19 cellular contexts compared by ENCODE assay signal in genomic region chr18:2848879-2849254, GRCh38. TPM values are rescaled to one million over a fixed set of nuclear protein-coding genes. Genes with fewer than 3 reads are reported as not detected.
A peak's percentile ranks its signal among the peaks of the same experiment; 100 is the strongest.
DNase-seq lines count a peak whose midpoint lies in the region; ATAC-seq and TF ChIP-seq lines count a peak whose summit lies in the region.
"Had no signal": no experiment of that assay in that cellular context is flagged by ENCODE, and none has a peak within 500 bp of the region (broad histone marks: within the 10 kb centered on the region; RNA-seq: fewer than 3 reads in every experiment).

No MANE protein-coding gene starts in this region.

- H3K23ac ChIP-seq in mesenchymal stem cell (ENCODE audit: low read length in 2 of 2) = no peak overlapping the region

- H3K27me3 ChIP-seq in ascending aorta = no peaks in the 10 kb centered on the region
- peaks cover 0 to 36% of the 10 kb centered on the region in 2 experiments for H3K27me3 ChIP-seq in mesenchymal stem cell (ENCODE audit: control insufficient read depth in 1 of 2, insufficient read depth in 1 of 2, low read length in 2 of 2)
- H3K27me3 ChIP-seq in esophagus squamous epithelium = peaks cover 0 to 75% (median 6%) of the 10 kb centered on the region in 4 donors
- H3K27me3 ChIP-seq: ovary had no signal

- peak overlapping the region; percentile 85 for H3K9ac ChIP-seq in mesenchymal stem cell (ENCODE audit: low read length)

- H3K79me1 ChIP-seq in mesenchymal stem cell (replicated peaks; ENCODE audit: low read length, poor library complexity, severe bottlenecking) = no peaks in the 10 kb centered on the region

- H3K4ac ChIP-seq in mesenchymal stem cell (ENCODE audit: low read depth in 1 of 2, low read length in 2 of 2) = no peak overlapping the region

- TF ChIP-seq CTCF in natural killer cell (IDR thresholded peaks at IDR 0.05) (no peak), ascending aorta (IDR thresholded peaks at IDR 0.05) (no peak), esophagus squamous epithelium (IDR thresholded peaks at IDR 0.05) (no peak)

- H3K36me3 ChIP-seq in ascending aorta = no peaks in the 10 kb centered on the region
- no peaks in the 10 kb centered on the region for H3K36me3 ChIP-seq in mesenchymal stem cell (ENCODE audit: control insufficient read depth in 1 of 2, insufficient read depth in 2 of 2, low read depth in 1 of 2, low read length in 2 of 2)
- H3K36me3 ChIP-seq in esophagus squamous epithelium = no peaks in the 10 kb centered on the region
- H3K36me3 ChIP-seq: ovary, Peyer's patch had no signal

- peaks cover 30 to 50% of the 10 kb centered on the region in 2 donors for H3K27me3 Mint-ChIP-seq in natural killer cell treated with Interleukin-12 subunit alpha and Interleukin-12 subunit beta and Interleukin-15 and Interleukin-18, amount 100 ng/mL, for 72 hours
- peaks cover 50 to 55% of the 10 kb centered on the region in 2 donors for H3K27me3 Mint-ChIP-seq in natural killer cell (ENCODE audit: low read depth in 2 of 2)

- intact Hi-C loops in natural killer cell (cut with micrococcal nuclease) (no loop called here), ascending aorta (cut with DNase I) (no loop called here), esophagus squamous epithelium (cut with DNase I) (no loop called here), cardiac septum (cut with DNase I) (no loop called here)

- H3K27ac ChIP-seq in ascending aorta (peak overlapping the region; percentile 23 to 86), mesenchymal stem cell (ENCODE audit: low read length, poor library complexity, severe bottlenecking) (no peak overlapping the region), esophagus squamous epithelium (peak overlapping the region in 2 of 4 donors; percentile 16 to 85)

- H3K36me3 Mint-ChIP-seq in natural killer cell treated with Interleukin-12 subunit alpha and Interleukin-12 subunit beta and Interleukin-15 and Interleukin-18, amount 100 ng/mL, for 72 hours = no peaks in the 10 kb centered on the region
- H3K36me3 Mint-ChIP-seq in natural killer cell = no peaks in the 10 kb centered on the region
- H3K36me3 Mint-ChIP-seq: type B pancreatic cell had no signal

- no peak overlapping the region for H2BK15ac ChIP-seq in mesenchymal stem cell (ENCODE audit: low read depth, poor library complexity, severe bottlenecking)

- no peak for ATAC-seq in natural killer cell treated with Interleukin-12 subunit alpha and Interleukin-12 subunit beta and Interleukin-15 and Interleukin-18, amount 100 ng/mL, for 72 hours
- ATAC-seq in natural killer cell (no peak), GM19023 (IDR thresholded peaks at IDR 0.05; ENCODE audit: unreplicated experiment) (no peak), HG02884 (IDR thresholded peaks at IDR 0.05; ENCODE audit: unreplicated experiment) (no peak)

- no peak overlapping the region for H2BK120ac ChIP-seq in mesenchymal stem cell (ENCODE audit: low read depth, low read length)

- H3K4me3 ChIP-seq in ascending aorta (no peak overlapping the region), mesenchymal stem cell (ENCODE audit: insufficient read depth in 1 of 2, low read depth in 1 of 2, low read length in 2 of 2) (peak overlapping the region in 1 of 2 experiments; percentile 80), esophagus squamous epithelium (peak overlapping the region in 1 of 4 donors; percentile 62)
- H3K4me3 ChIP-seq: lung had no signal

- no peaks in the 10 kb centered on the region for H3K9me3 Mint-ChIP-seq in natural killer cell treated with Interleukin-12 subunit alpha and Interleukin-12 subunit beta and Interleukin-15 and Interleukin-18, amount 100 ng/mL, for 72 hours
- H3K9me3 Mint-ChIP-seq in natural killer cell = no peaks in the 10 kb centered on the region
- H3K9me3 Mint-ChIP-seq: type B pancreatic cell had no signal

- DNase-seq in natural killer cell treated with Interleukin-12 subunit alpha and Interleukin-12 subunit beta and Interleukin-15 and Interleukin-18, amount 100 ng/mL, for 72 hours (ENCODE audit: low spot score) = no peak
- no peak for DNase-seq in natural killer cell
- no peak for DNase-seq in ascending aorta (ENCODE audit: low spot score in 2 of 2)
- DNase-seq in mesenchymal stem cell = no peak
- no peak for DNase-seq in esophagus squamous epithelium (lab: John Stamatoyannopoulos, UW)
- no peak for DNase-seq in cardiac septum (ENCODE audit: low spot score)
- DNase-seq: activated CD4-positive, alpha-beta T cell treated with anti-CD3 and anti-CD28 coated beads for 48 hours; activated gamma-delta T cell treated with Interleukin-2 at 50 U/mL for 16 hours; AML-193; caudate nucleus; hypothalamus; NCI-H1105 treated with DMSO at 0.1 percent for 48 hours; NCI-H526; ovary; Peyer's patch had no signal

- H4K8ac ChIP-seq in mesenchymal stem cell (ENCODE audit: low read length) = no peak overlapping the region

- no peak overlapping the region for H2BK5ac ChIP-seq in mesenchymal stem cell (ENCODE audit: low read depth, low read length, poor library complexity, severe bottlenecking)

- H2AFZ ChIP-seq in mesenchymal stem cell (ENCODE audit: low read depth, low read length) = no peak overlapping the region

- no peak for TF ChIP-seq POLR2A in esophagus squamous epithelium (IDR thresholded peaks at IDR 0.05)

- H3K4me3 Mint-ChIP-seq in natural killer cell treated with Interleukin-12 subunit alpha and Interleukin-12 subunit beta and Interleukin-15 and Interleukin-18, amount 100 ng/mL, for 72 hours = peak overlapping the region; percentile 86
- no peak overlapping the region for H3K4me3 Mint-ChIP-seq in natural killer cell

- peaks cover 19 to 32% of the 10 kb centered on the region in 2 donors for H3K4me1 Mint-ChIP-seq in natural killer cell treated with Interleukin-12 subunit alpha and Interleukin-12 subunit beta and Interleukin-15 and Interleukin-18, amount 100 ng/mL, for 72 hours (ENCODE audit: low read depth in 2 of 2)
- peaks cover 20 to 28% of the 10 kb centered on the region in 2 donors for H3K4me1 Mint-ChIP-seq in natural killer cell

- no peak overlapping the region for H3K4me2 ChIP-seq in mesenchymal stem cell (ENCODE audit: low read length, poor library complexity, severe bottlenecking)

- H4K91ac ChIP-seq in mesenchymal stem cell (ENCODE audit: low read length) = no peak overlapping the region

- 75% methylated on average over 4 of the region's 7 CpGs for WGBS in mesenchymal stem cell
- WGBS in esophagus squamous epithelium, 2 donors = 31 to 37% methylated on average over 7 of the region's 7 CpGs

- no peak overlapping the region for H3K14ac ChIP-seq in mesenchymal stem cell (ENCODE audit: low read length in 2 of 2)

- no peak overlapping the region for H3K27ac Mint-ChIP-seq in natural killer cell treated with Interleukin-12 subunit alpha and Interleukin-12 subunit beta and Interleukin-15 and Interleukin-18, amount 100 ng/mL, for 72 hours
- H3K27ac Mint-ChIP-seq in natural killer cell = no peak overlapping the region
- H3K27ac Mint-ChIP-seq: type B pancreatic cell had no signal

- H2BK12ac ChIP-seq in mesenchymal stem cell (ENCODE audit: low read length in 2 of 2) = no peak overlapping the region

- no peak overlapping the region for H2AK5ac ChIP-seq in mesenchymal stem cell (ENCODE audit: low read length, severe bottlenecking)

- H3K9me3 ChIP-seq in ascending aorta (no peaks in the 10 kb centered on the region), mesenchymal stem cell (ENCODE audit: control insufficient read depth, low read length) (no peaks in the 10 kb centered on the region), esophagus squamous epithelium (no peaks in the 10 kb centered on the region)
- H3K9me3 ChIP-seq: ovary, Peyer's patch had no signal

- H3K18ac ChIP-seq in mesenchymal stem cell (ENCODE audit: low read depth in 1 of 2, low read length in 2 of 2) = no peak overlapping the region

- H3K4me1 ChIP-seq in ascending aorta (peaks cover 4 to 8% of the 10 kb centered on the region in 2 donors), mesenchymal stem cell (ENCODE audit: control insufficient read depth, insufficient read depth, low read depth, low read length) (peaks cover 18% of the 10 kb centered on the region), esophagus squamous epithelium (peaks cover 9 to 28% (median 11%) of the 10 kb centered on the region in 3 donors)

RNA-seq across cellular contexts. Expression of gene EMILIN2, which starts 2.1 kb away (rescaled TPM):
- total RNA-seq in natural killer cell treated with Interleukin-12 subunit alpha and Interleukin-12 subunit beta and Interleukin-15 and Interleukin-18, amount 100 ng/mL, for 72 hours = 10 to 100 TPM; 20.8 to 49.1 TPM
- total RNA-seq in natural killer cell = 10 to 100 TPM in 1 of 3 donors, 1 to 10 TPM in 2; 8.4 to 25.6 (median 9.8) TPM
- total RNA-seq in ascending aorta = 22.4 TPM
- polyA plus RNA-seq in mesenchymal stem cell (2013, experiment 1 of 2) = 3.7 TPM
- polyA plus RNA-seq in mesenchymal stem cell (2013, experiment 2 of 2) = 3.5 TPM
- total RNA-seq in esophagus squamous epithelium = 10 to 100 TPM in 1 of 4 donors, 1 to 10 TPM in 3; 3.2 to 11.1 (median 5.5) TPM
- 11.1 TPM for total RNA-seq in cardiac septum
